ENCODE assay signal across 8 cellular contexts in genomic region chr19:3671680-3672574, GRCh38. TPM values are rescaled to one million over a fixed set of nuclear protein-coding genes. Genes with fewer than 3 reads are reported as not detected.
DNase-seq lines count a peak whose midpoint lies in the region; ATAC-seq and TF ChIP-seq lines count a peak whose summit lies in the region.

No MANE protein-coding gene starts in this region.

- no peak for DNase-seq in activated naive CD4-positive, alpha-beta T cell treated with anti-CD3 and anti-CD28 coated beads, Interleukin-2, amount 50 U/mL, for 72 hours (ENCODE audit: low spot score in 2 of 2)
- DNase-seq in left lung (no peak), NCI-H2196 (lab: John Stamatoyannopoulos, UW; ENCODE audit: unreplicated experiment) (no peak), OCI-M1 (lab: John Stamatoyannopoulos, UW) (no peak), D341Med (ENCODE audit: low spot score) (no peak)
- DNase-seq in stimulated activated naive CD8-positive, alpha-beta T cell treated with anti-CD3 and anti-CD28 coated beads, Interleukin-15, Interleukin-2, amounts not matched to agents 100 U/mL and 50 U/mL, for 24 hours = peak; percentile 71

- TF ChIP-seq POLR2A in GM18505 (IDR thresholded peaks at IDR 0.05; ENCODE audit: borderline replicate concordance, extremely low read depth, insufficient read depth, insufficient read length) = no peak

- H3K9me3 ChIP-seq in HUES48 (ENCODE audit: control insufficient read depth, insufficient read depth, low read length) (no peaks in the 10 kb centered on the region), left lung (no peaks in the 10 kb centered on the region)

- no peak for TF ChIP-seq CTCF in left lung (IDR thresholded peaks at IDR 0.05)

- H3K9ac ChIP-seq in HUES48 (ENCODE audit: low read depth, low read length) = no peak overlapping the region

- H3K27me3 ChIP-seq in HUES48 (ENCODE audit: control insufficient read depth, insufficient read depth, low read length) (no peaks in the 10 kb centered on the region), left lung (peaks cover 0 to 17% of the 10 kb centered on the region in 2 donors)

- H3K4me3 ChIP-seq in HUES48 (ENCODE audit: low read depth, low read length) (no peak overlapping the region), left lung (peak overlapping the region in 1 of 2 donors; percentile 8)

- no peaks in the 10 kb centered on the region for H3K36me3 Mint-ChIP-seq in activated naive CD4-positive, alpha-beta T cell treated with anti-CD3 and anti-CD28 coated beads, Interleukin-2, amount 50 U/mL, for 72 hours

- peak; percentile 62 to 69 for ATAC-seq in activated naive CD4-positive, alpha-beta T cell treated with anti-CD3 and anti-CD28 coated beads, Interleukin-2, amount 50 U/mL, for 72 hours
- peak; percentile 15 for ATAC-seq in left lung
- peak; percentile 83 for ATAC-seq in stimulated activated naive CD8-positive, alpha-beta T cell treated with anti-CD3 and anti-CD28 coated beads, Interleukin-15, Interleukin-2, amounts not matched to agents 100 U/mL and 50 U/mL, for 24 hours
- no peak for ATAC-seq in GM18505 (IDR thresholded peaks at IDR 0.05; ENCODE audit: unreplicated experiment)

- peaks cover 16% of the 10 kb centered on the region for H3K4me1 ChIP-seq in HUES48 (ENCODE audit: control insufficient read depth, insufficient read depth, low read length)
- peaks cover 13 to 41% of the 10 kb centered on the region in 2 donors for H3K4me1 ChIP-seq in left lung

- peak overlapping the region; percentile 65 to 82 for H3K27ac Mint-ChIP-seq in activated naive CD4-positive, alpha-beta T cell treated with anti-CD3 and anti-CD28 coated beads, Interleukin-2, amount 50 U/mL, for 72 hours

- intact Hi-C loops in left lung (cut with DNase I) = no loop called here

- no peaks in the 10 kb centered on the region for H3K9me3 Mint-ChIP-seq in activated naive CD4-positive, alpha-beta T cell treated with anti-CD3 and anti-CD28 coated beads, Interleukin-2, amount 50 U/mL, for 72 hours

- H3K27ac ChIP-seq in HUES48 (ENCODE audit: low read depth, low read length) = peak overlapping the region; percentile 42
- peak overlapping the region; percentile 77 to 92 for H3K27ac ChIP-seq in left lung

- H3K36me3 ChIP-seq in HUES48 (ENCODE audit: control insufficient read depth, insufficient read depth, low read length) = no peaks in the 10 kb centered on the region
- H3K36me3 ChIP-seq in left lung = peaks cover 0 to 2% of the 10 kb centered on the region in 2 donors

RNA-seq across cellular contexts. Expression of gene PIP5K1C, which starts 28.3 kb away (rescaled TPM):
- total RNA-seq in activated naive CD4-positive, alpha-beta T cell treated with anti-CD3 and anti-CD28 coated beads, Interleukin-2, amount 50 U/mL, for 72 hours = 10 to 100 TPM; 11.5 to 13.5 TPM
- 10 to 100 TPM; 38.7 to 42.2 TPM for total RNA-seq in left lung

RNA-seq across cellular contexts. Expression of gene TJP3, which starts 36.3 kb away (rescaled TPM):
- 1 to 10 TPM; 2.6 to 6.3 TPM for total RNA-seq in activated naive CD4-positive, alpha-beta T cell treated with anti-CD3 and anti-CD28 coated beads, Interleukin-2, amount 50 U/mL, for 72 hours
- total RNA-seq in left lung = 10 to 100 TPM; 33.8 to 36.2 TPM

RNA-seq across cellular contexts. Expression of gene CACTIN, which starts 45.3 kb away (rescaled TPM):
- total RNA-seq in activated naive CD4-positive, alpha-beta T cell treated with anti-CD3 and anti-CD28 coated beads, Interleukin-2, amount 50 U/mL, for 72 hours = 10 to 100 TPM; 26.0 to 34.2 TPM
- 10 to 100 TPM; 19.8 to 21.6 TPM for total RNA-seq in left lung

Comparison
In these comparisons a context has a peak if more than half of its experiments do, and no peak if none do; other contexts are left out.
1. RNA of gene TJP3, which starts 36.3 kb away (total RNA-seq): 33.8 to 36.2 TPM in left lung; 2.6 to 6.3 TPM in activated naive CD4-positive, alpha-beta T cell treated with anti-CD3 and anti-CD28 coated beads, Interleukin-2, amount 50 U/mL, for 72 hours; every median in the first group is over 4 times any median in the second.